ENCODE assay signal across 8 cellular contexts in the genomic region with DNA sequence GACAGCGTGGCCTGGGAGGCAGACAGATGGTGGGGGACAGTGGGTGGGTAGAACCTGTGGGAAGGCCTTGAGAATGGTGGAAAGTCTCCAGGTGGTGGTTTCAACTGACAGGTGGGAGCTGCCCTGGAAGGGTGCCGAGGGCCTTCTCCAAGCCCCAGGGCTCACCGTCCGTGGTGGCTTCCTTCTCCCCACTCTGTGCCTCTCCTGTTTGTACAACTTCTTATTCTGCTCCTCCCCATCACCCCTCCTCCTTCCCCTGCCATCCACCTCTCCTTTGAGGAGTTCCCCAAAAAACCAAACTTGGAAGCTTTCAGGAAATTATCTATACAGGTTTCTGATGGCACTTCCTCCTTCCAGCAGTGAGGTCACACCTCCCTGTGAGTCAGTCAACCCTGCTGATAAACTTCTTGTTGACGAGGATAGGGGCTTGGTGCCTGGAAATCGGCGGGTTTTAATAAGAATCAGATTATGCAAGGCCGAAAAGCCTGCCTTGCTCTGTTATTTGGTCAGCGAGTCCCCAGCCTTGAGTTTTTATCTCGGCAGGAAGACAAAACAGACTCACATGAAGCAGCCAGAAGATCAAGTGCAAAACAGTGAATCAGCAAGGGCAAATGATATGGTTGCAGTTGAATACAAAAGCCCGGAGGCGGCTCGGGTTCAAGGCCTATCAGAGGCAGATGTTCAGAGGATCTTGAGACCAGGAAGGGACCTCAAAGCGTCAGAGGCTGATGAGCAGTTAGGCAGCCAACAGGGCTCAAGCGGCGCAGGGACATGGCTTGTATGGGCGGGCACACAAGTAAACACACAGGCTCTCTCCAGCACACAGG. TPM values are rescaled to one million over a fixed set of nuclear protein-coding genes. Genes with fewer than 3 reads are reported as not detected.
DNase-seq lines count a peak whose midpoint lies in the region; ATAC-seq and TF ChIP-seq lines count a peak whose summit lies in the region.

No MANE protein-coding gene starts in this region.

- peaks cover 51% of the 10 kb centered on the region for H3K36me3 Mint-ChIP-seq in Calu3 (ENCODE audit: insufficient read depth, unreplicated experiment)
- peaks cover 16% of the 10 kb centered on the region for H3K36me3 Mint-ChIP-seq in natural killer cell treated with Interleukin-12 subunit alpha and Interleukin-12 subunit beta and Interleukin-15 and Interleukin-18, amount 100 ng/mL, for 72 hours

- no peak overlapping the region for H3K4me3 ChIP-seq in NT2/D1 (ENCODE audit: insufficient read length, low read depth)
- H3K4me3 ChIP-seq in coronary artery, result no peak overlapping the region

- ATAC-seq in natural killer cell treated with Interleukin-12 subunit alpha and Interleukin-12 subunit beta and Interleukin-15 and Interleukin-18, amount 100 ng/mL, for 72 hours, result peak; percentile 81 to 90
- ATAC-seq in HG03521 (IDR thresholded peaks at IDR 0.05; ENCODE audit: unreplicated experiment) (no peak), GM21619 (IDR thresholded peaks at IDR 0.05; ENCODE audit: unreplicated experiment) (no peak)

- peak; percentile 43 for DNase-seq in Calu3
- DNase-seq in NT2/D1 (ENCODE audit: low read depth, low spot score), result no peak
- no peak for DNase-seq in coronary artery (ENCODE audit: low spot score)
- peak; percentile 87 for DNase-seq in natural killer cell treated with Interleukin-12 subunit alpha and Interleukin-12 subunit beta and Interleukin-15 and Interleukin-18, amount 100 ng/mL, for 72 hours (ENCODE audit: low spot score)
- DNase-seq in NCI-H128 (lab: John Stamatoyannopoulos, UW; ENCODE audit: unreplicated experiment), result no peak
- no peak for DNase-seq in NCI-H526 treated with DMSO at 0.1 percent for 48 hours (lab: John Stamatoyannopoulos, UW)

- H3K4me1 ChIP-seq in NT2/D1 (ENCODE audit: insufficient read depth, insufficient read length), result peaks cover 16% of the 10 kb centered on the region

- peaks cover 23% of the 10 kb centered on the region for H3K36me3 ChIP-seq in NT2/D1 (ENCODE audit: insufficient read depth, insufficient read length, low read length)

- peak overlapping the region; percentile 41 for H3K4me3 Mint-ChIP-seq in Calu3 (ENCODE audit: low read depth, unreplicated experiment)
- peak overlapping the region; percentile 69 for H3K4me3 Mint-ChIP-seq in natural killer cell treated with Interleukin-12 subunit alpha and Interleukin-12 subunit beta and Interleukin-15 and Interleukin-18, amount 100 ng/mL, for 72 hours

- peak overlapping the region; percentile 50 for H3K9ac ChIP-seq in NT2/D1 (ENCODE audit: insufficient read length, low read depth)

- peaks cover 25% of the 10 kb centered on the region for H3K4me1 Mint-ChIP-seq in Calu3 (ENCODE audit: low read depth, unreplicated experiment)
- H3K4me1 Mint-ChIP-seq in natural killer cell treated with Interleukin-12 subunit alpha and Interleukin-12 subunit beta and Interleukin-15 and Interleukin-18, amount 100 ng/mL, for 72 hours (ENCODE audit: low read depth in 2 of 2), result peaks cover 42 to 51% of the 10 kb centered on the region in 2 donors

- no peaks in the 10 kb centered on the region for H3K9me3 ChIP-seq in NT2/D1 (ENCODE audit: insufficient read depth, low read length)

- BruUV-seq in Calu3 (replicated peaks; lab: Mats Ljungman, UMichigan), result no TSS peak

- no peaks in the 10 kb centered on the region for H3K27me3 Mint-ChIP-seq in Calu3 (ENCODE audit: unreplicated experiment)
- no peaks in the 10 kb centered on the region for H3K27me3 Mint-ChIP-seq in natural killer cell treated with Interleukin-12 subunit alpha and Interleukin-12 subunit beta and Interleukin-15 and Interleukin-18, amount 100 ng/mL, for 72 hours

- peak overlapping the region; percentile 93 for H3K27ac Mint-ChIP-seq in Calu3 (ENCODE audit: unreplicated experiment)
- H3K27ac Mint-ChIP-seq in natural killer cell treated with Interleukin-12 subunit alpha and Interleukin-12 subunit beta and Interleukin-15 and Interleukin-18, amount 100 ng/mL, for 72 hours, result peak overlapping the region; percentile 95 to 99

- peak overlapping the region; percentile 62 to 83 for H3K27ac ChIP-seq in coronary artery

- intact Hi-C loops in Calu3 (cut with micrococcal nuclease; ENCODE audit: unreplicated experiment), result no loop called here

- CTCF ChIA-PET in Calu3 (lab: Charles Lee), result no interaction called here

- H3K27me3 ChIP-seq in NT2/D1 (ENCODE audit: insufficient read depth, insufficient read length), result no peaks in the 10 kb centered on the region

- no peaks in the 10 kb centered on the region for H3K9me3 Mint-ChIP-seq in Calu3 (ENCODE audit: low read depth, unreplicated experiment)
- H3K9me3 Mint-ChIP-seq in natural killer cell treated with Interleukin-12 subunit alpha and Interleukin-12 subunit beta and Interleukin-15 and Interleukin-18, amount 100 ng/mL, for 72 hours, result no peaks in the 10 kb centered on the region

- no peak for TF ChIP-seq CTCF in Calu3 (IDR thresholded peaks at IDR 0.05; ENCODE audit: unreplicated experiment)
- no peak for TF ChIP-seq CTCF in coronary artery (IDR thresholded peaks at IDR 0.05)

RNA-seq across cellular contexts. Expression of gene ST3GAL4, which starts 9.5 kb away (rescaled TPM):
- 22.1 and 27.9 TPM in 2 replicates for total RNA-seq in Calu3 (2022)
- 10 to 100 TPM; 60.4 to 60.9 TPM for total RNA-seq in natural killer cell treated with Interleukin-12 subunit alpha and Interleukin-12 subunit beta and Interleukin-15 and Interleukin-18, amount 100 ng/mL, for 72 hours

RNA-seq across cellular contexts. Expression of gene DCPS, which starts 42.1 kb away (rescaled TPM):
- total RNA-seq in Calu3 (2022), result 30.5 and 33.2 TPM in 2 replicates
- total RNA-seq in natural killer cell treated with Interleukin-12 subunit alpha and Interleukin-12 subunit beta and Interleukin-15 and Interleukin-18, amount 100 ng/mL, for 72 hours, result 10 to 100 TPM; 32.8 to 46.7 TPM

Comparison
In these comparisons a context has a peak if more than half of its experiments do, and no peak if none do; other contexts are left out.
1. DNase-seq: peak in Calu3 (single experiment) and natural killer cell treated with Interleukin-12 subunit alpha and Interleukin-12 subunit beta and Interleukin-15 and Interleukin-18, amount 100 ng/mL, for 72 hours (single experiment); none in NT2/D1 (single experiment), coronary artery (single experiment), NCI-H128 (single experiment) and NCI-H526 treated with DMSO at 0.1 percent for 48 hours (single experiment).
2. ATAC-seq: peak in natural killer cell treated with Interleukin-12 subunit alpha and Interleukin-12 subunit beta and Interleukin-15 and Interleukin-18, amount 100 ng/mL, for 72 hours (2 of 2); none in HG03521 (single experiment) and GM21619 (single experiment).